18 cellular contexts compared by ENCODE assay signal in the genomic region with DNA sequence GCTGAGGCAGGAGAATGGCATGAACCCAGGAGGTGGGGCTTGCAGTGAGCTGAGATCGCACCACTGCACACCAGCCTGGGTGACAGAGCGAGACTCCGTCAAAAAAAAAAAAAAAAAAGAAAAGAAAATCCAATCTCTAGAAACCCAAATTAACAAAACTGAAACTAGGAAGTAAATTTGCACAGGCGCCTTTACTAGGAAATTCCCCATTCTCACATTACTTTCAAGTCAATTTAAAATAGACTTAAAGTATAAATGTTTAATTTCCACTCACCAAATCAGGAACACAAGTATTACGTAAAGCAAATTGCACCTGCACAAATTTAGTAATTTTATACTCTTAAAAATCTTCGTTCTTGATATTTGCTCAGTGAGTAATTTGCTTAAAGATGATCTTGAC.
DNase-seq lines count a peak whose midpoint lies in the region; ATAC-seq lines count a peak whose summit lies in the region.
"Had no signal": no experiment of that assay in that cellular context is flagged by ENCODE, and none has a peak within 500 bp of the region (broad histone marks: within the 10 kb centered on the region; RNA-seq: fewer than 3 reads in every experiment).

No MANE protein-coding gene starts in this region.

- intact Hi-C loops in posterior vena cava (cut with DNase I), result no loop called here

- H3K27me3 Mint-ChIP-seq in activated naive CD8-positive, alpha-beta T cell treated with anti-CD3 and anti-CD28 coated beads, Interleukin-2, amount 10 ng/mL, durations not matched to agents 7 days and 5 days, result no peaks in the 10 kb centered on the region
- no peaks in the 10 kb centered on the region for H3K27me3 Mint-ChIP-seq in stimulated activated memory B cell treated with anti-CD40 and anti-IgM and Interleukin-4, amounts not matched to agents 10 μg/mL and 1 μg/mL and 100 μg/mL, for 72 hours
- H3K27me3 Mint-ChIP-seq: brain had no signal

- H3K36me3 Mint-ChIP-seq in activated naive CD8-positive, alpha-beta T cell treated with anti-CD3 and anti-CD28 coated beads, Interleukin-2, amount 10 ng/mL, durations not matched to agents 7 days and 5 days, result peaks cover 11% of the 10 kb centered on the region
- H3K36me3 Mint-ChIP-seq in stimulated activated memory B cell treated with anti-CD40 and anti-IgM and Interleukin-4, amounts not matched to agents 10 μg/mL and 1 μg/mL and 100 μg/mL, for 72 hours, result peaks cover 5% of the 10 kb centered on the region
- H3K36me3 Mint-ChIP-seq: brain had no signal

- peak overlapping the region; percentile 13 for H3K27ac Mint-ChIP-seq in activated naive CD8-positive, alpha-beta T cell treated with anti-CD3 and anti-CD28 coated beads, Interleukin-2, amount 10 ng/mL, durations not matched to agents 7 days and 5 days
- H3K27ac Mint-ChIP-seq in stimulated activated memory B cell treated with anti-CD40 and anti-IgM and Interleukin-4, amounts not matched to agents 10 μg/mL and 1 μg/mL and 100 μg/mL, for 72 hours, result peak overlapping the region; percentile 81
- H3K27ac Mint-ChIP-seq: activated naive CD8-positive, alpha-beta T cell; activated T-cell treated with anti-CD3 and anti-CD28 coated beads, Interleukin-2, amount 50 U/mL, for 72 hours had no signal

- H3K9me3 Mint-ChIP-seq in activated naive CD8-positive, alpha-beta T cell treated with anti-CD3 and anti-CD28 coated beads, Interleukin-2, amount 10 ng/mL, durations not matched to agents 7 days and 5 days, result peaks cover 8% of the 10 kb centered on the region
- H3K9me3 Mint-ChIP-seq in stimulated activated memory B cell treated with anti-CD40 and anti-IgM and Interleukin-4, amounts not matched to agents 10 μg/mL and 1 μg/mL and 100 μg/mL, for 72 hours, result peaks cover 8% of the 10 kb centered on the region

- ATAC-seq in GM18511 (IDR thresholded peaks at IDR 0.05; ENCODE audit: unreplicated experiment), result peak; percentile 24
- no peak for ATAC-seq in activated naive CD8-positive, alpha-beta T cell treated with anti-CD3 and anti-CD28 coated beads, Interleukin-2, amount 10 ng/mL, durations not matched to agents 7 days and 5 days (ENCODE audit: low read depth)
- ATAC-seq in stimulated activated memory B cell treated with anti-CD40 and anti-IgM and Interleukin-4, amounts not matched to agents 10 μg/mL and 1 μg/mL and 100 μg/mL, for 72 hours, result peak; percentile 49
- no peak for ATAC-seq in HG02840 (IDR thresholded peaks at IDR 0.05; ENCODE audit: low FRiP score, unreplicated experiment)
- ATAC-seq: activated CD8-positive, alpha-beta T cell treated with anti-CD3 and anti-CD28 coated beads, Interleukin-2, amount 10 ng/mL, durations not matched to agents 7 days and 5 days; activated T-cell treated with anti-CD3 and anti-CD28 coated beads, Interleukin-2, amount 50 U/mL, for 72 hours; naive thymus-derived CD4-positive, alpha-beta T cell; right lobe of liver had no signal

- no peak overlapping the region for H3K4me3 Mint-ChIP-seq in activated naive CD8-positive, alpha-beta T cell treated with anti-CD3 and anti-CD28 coated beads, Interleukin-2, amount 10 ng/mL, durations not matched to agents 7 days and 5 days
- peak overlapping the region; percentile 61 for H3K4me3 Mint-ChIP-seq in stimulated activated memory B cell treated with anti-CD40 and anti-IgM and Interleukin-4, amounts not matched to agents 10 μg/mL and 1 μg/mL and 100 μg/mL, for 72 hours
- H3K4me3 Mint-ChIP-seq: activated CD8-positive, alpha-beta T cell treated with anti-CD3 and anti-CD28 coated beads, Interleukin-2, amount 10 ng/mL, durations not matched to agents 7 days and 5 days; activated naive CD8-positive, alpha-beta T cell; activated T-cell treated with anti-CD3 and anti-CD28 coated beads, Interleukin-2, amount 50 U/mL, for 72 hours; brain; naive thymus-derived CD4-positive, alpha-beta T cell had no signal

- DNase-seq in NAMALWA (ENCODE audit: low spot score) (peak; percentile 60), NCI-H2081 treated with DMSO at 0.1 percent for 48 hours (lab: John Stamatoyannopoulos, UW) (no peak), posterior vena cava (ENCODE audit: low spot score) (no peak)
- no peak for DNase-seq in activated naive CD8-positive, alpha-beta T cell treated with anti-CD3 and anti-CD28 coated beads, Interleukin-2, amount 10 ng/mL, durations not matched to agents 7 days and 5 days
- DNase-seq: activated CD8-positive, alpha-beta T cell treated with anti-CD3 and anti-CD28 coated beads, Interleukin-2, amount 10 ng/mL, durations not matched to agents 7 days and 5 days; activated T-cell treated with anti-CD3 and anti-CD28 coated beads, Interleukin-2, amount 50 U/mL, for 72 hours; cortex of kidney; HCEC 1CT; naive thymus-derived CD4-positive, alpha-beta T cell; NCI-H526; ovary; right lobe of liver; stimulated activated CD4-positive, alpha-beta T cell treated with anti-CD3 and anti-CD28 coated beads, Interleukin-15, amount 100 ng/mL, for 24 hours had no signal

- POLR2A ChIA-PET in activated naive CD8-positive, alpha-beta T cell treated with anti-CD3 and anti-CD28 coated beads, Interleukin-2, amount 10 ng/mL, durations not matched to agents 7 days and 5 days (lab: Charles Lee), result no interaction called here

- H3K4me1 Mint-ChIP-seq in activated naive CD8-positive, alpha-beta T cell treated with anti-CD3 and anti-CD28 coated beads, Interleukin-2, amount 10 ng/mL, durations not matched to agents 7 days and 5 days, result peaks cover 44% of the 10 kb centered on the region
- H3K4me1 Mint-ChIP-seq in stimulated activated memory B cell treated with anti-CD40 and anti-IgM and Interleukin-4, amounts not matched to agents 10 μg/mL and 1 μg/mL and 100 μg/mL, for 72 hours, result peaks cover 45% of the 10 kb centered on the region

Comparison
In these comparisons a context has a peak if more than half of its experiments do, and no peak if none do; other contexts are left out.
1. ATAC-seq: peak in GM18511 (single experiment) and stimulated activated memory B cell treated with anti-CD40 and anti-IgM and Interleukin-4, amounts not matched to agents 10 μg/mL and 1 μg/mL and 100 μg/mL, for 72 hours (single experiment); none in activated naive CD8-positive, alpha-beta T cell treated with anti-CD3 and anti-CD28 coated beads, Interleukin-2, amount 10 ng/mL, durations not matched to agents 7 days and 5 days (single experiment) and HG02840 (single experiment).